In genomic region chr17:16568541-16569357, GRCh38 we compare ENCODE assay signal across 8 cellular contexts.
DNase-seq lines count a peak whose midpoint lies in the region; ATAC-seq and TF ChIP-seq lines count a peak whose summit lies in the region.

Gene ZNF287, minus strand, starts transcription at chr17:16569204. Its CDS starts 1,473 bp downstream, at chr17:16567731.

- H3K9me3 Mint-ChIP-seq in activated naive CD4-positive, alpha-beta T cell treated with anti-CD3 and anti-CD28 coated beads, Interleukin-2, amount 50 U/mL, for 24 hours, result no peaks in the 10 kb centered on the region

- H3K4me3 Mint-ChIP-seq in activated naive CD4-positive, alpha-beta T cell treated with anti-CD3 and anti-CD28 coated beads, Interleukin-2, amount 50 U/mL, for 24 hours, result peak within 1 kb of the TSS; percentile 88

- H3K27ac ChIP-seq in KOPT-K1 (ENCODE audit: low read depth, low read length, poor library complexity, severe bottlenecking), result peak within 1 kb of the TSS; percentile 19

- no peaks in the 10 kb centered on the region for H3K9me3 ChIP-seq in KOPT-K1 (ENCODE audit: insufficient read depth, low read length, poor library complexity, severe bottlenecking)

- peaks cover 14% of the 10 kb centered on the region for H3K4me1 Mint-ChIP-seq in activated naive CD4-positive, alpha-beta T cell treated with anti-CD3 and anti-CD28 coated beads, Interleukin-2, amount 50 U/mL, for 24 hours

- TF ChIP-seq POLR2A in Raji (IDR thresholded peaks at IDR 0.05; ENCODE audit: insufficient read depth, low read depth, low read length), result peak; percentile 63

- no peaks in the 10 kb centered on the region for H3K27me3 Mint-ChIP-seq in activated naive CD4-positive, alpha-beta T cell treated with anti-CD3 and anti-CD28 coated beads, Interleukin-2, amount 50 U/mL, for 24 hours

- H3K36me3 ChIP-seq in KOPT-K1 (ENCODE audit: insufficient read depth, low read length), result peaks cover 17% of the 10 kb centered on the region

- peak; percentile 96 for ATAC-seq in GM21619 (IDR thresholded peaks at IDR 0.05; ENCODE audit: unreplicated experiment)

- peaks cover 6% of the 10 kb centered on the region for H3K36me3 Mint-ChIP-seq in activated naive CD4-positive, alpha-beta T cell treated with anti-CD3 and anti-CD28 coated beads, Interleukin-2, amount 50 U/mL, for 24 hours

- peak; percentile 90 for DNase-seq in DMS53 (lab: John Stamatoyannopoulos, UW)
- peak; percentile 95 for DNase-seq in globus pallidus (ENCODE audit: low spot score)
- peak; percentile 70 to 97 (median 92) for DNase-seq in nucleus accumbens (lab: John Stamatoyannopoulos, UW)
- DNase-seq in superior temporal gyrus (ENCODE audit: extremely low spot score), result peak; percentile 97

- peak within 1 kb of the TSS; percentile 70 for H3K27ac Mint-ChIP-seq in activated naive CD4-positive, alpha-beta T cell treated with anti-CD3 and anti-CD28 coated beads, Interleukin-2, amount 50 U/mL, for 24 hours

Comparison
In these comparisons a context has a peak if more than half of its experiments do, and no peak if none do; other contexts are left out.
1. Peak in every context shown above with its lines: DNase-seq, ATAC-seq and H3K27ac ChIP-seq.